Comparison of ENCODE assay signal across 16 cellular contexts in the genomic region with DNA sequence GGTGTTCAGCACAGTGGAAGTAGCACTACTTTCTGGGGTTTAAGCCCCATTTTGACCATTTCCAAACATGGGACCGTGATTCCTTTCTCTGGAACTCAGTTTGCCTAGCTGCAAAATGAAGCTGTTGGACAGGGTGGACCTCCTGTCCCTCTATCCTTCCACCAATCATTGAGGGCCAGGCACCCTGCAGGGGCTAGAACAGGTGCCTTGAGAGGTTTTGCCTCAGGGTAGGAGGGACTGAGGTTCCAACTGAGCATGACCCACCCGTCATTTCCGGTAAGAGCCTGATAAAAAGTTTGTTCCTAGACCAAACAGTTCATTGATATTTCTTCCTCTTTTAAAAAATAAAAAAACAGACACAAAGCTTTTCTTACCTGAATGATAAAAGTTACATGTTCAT.
DNase-seq lines count a peak whose midpoint lies in the region; ATAC-seq and TF ChIP-seq lines count a peak whose summit lies in the region.
"Had no signal": no experiment of that assay in that cellular context is flagged by ENCODE, and none has a peak within 500 bp of the region (broad histone marks: within the 10 kb centered on the region; RNA-seq: fewer than 3 reads in every experiment).

No MANE protein-coding gene starts in this region.

- no peak overlapping the region for H3K9ac ChIP-seq in BLaER1 treated with 17β-estradiol and CSF1 and Interleukin-3, amounts not matched to agents 10 nM and 100 nM

- peaks cover 0 to 25% (median 6%) of the 10 kb centered on the region in 10 experiments; a peak in 14 of 20 replicates for H3K4me1 ChIP-seq in BLaER1 treated with 17β-estradiol and CSF1 and Interleukin-3, amounts not matched to agents 10 nM and 100 nM
- no peaks in the 10 kb centered on the region for H3K4me1 ChIP-seq in SJCRH30
- peaks cover 0 to 4% (median 0%) of the 10 kb centered on the region in 3 donors for H3K4me1 ChIP-seq in gastroesophageal sphincter

- H3K9me3 Mint-ChIP-seq in effector memory CD8-positive, alpha-beta T cell = no peaks in the 10 kb centered on the region
- no peaks in the 10 kb centered on the region for H3K9me3 Mint-ChIP-seq in activated T-cell treated with anti-CD3 and anti-CD28 coated beads, Interleukin-2, amount 50 U/mL, for 4 hours
- H3K9me3 Mint-ChIP-seq in activated CD8-positive, alpha-beta T cell treated with anti-CD3 and anti-CD28 coated beads for 36 hours = no peaks in the 10 kb centered on the region
- H3K9me3 Mint-ChIP-seq: CD4-positive, CD25-positive, alpha-beta regulatory T cell; IgD-negative memory B cell had no signal

- peak overlapping the region; percentile 71 to 78 for H3K27ac Mint-ChIP-seq in effector memory CD8-positive, alpha-beta T cell
- H3K27ac Mint-ChIP-seq in activated CD8-positive, alpha-beta T cell treated with anti-CD3 and anti-CD28 coated beads for 36 hours = no peak overlapping the region
- H3K27ac Mint-ChIP-seq: IgD-negative memory B cell had no signal

- peaks cover 8 to 18% of the 10 kb centered on the region in 2 donors for H3K4me1 Mint-ChIP-seq in effector memory CD8-positive, alpha-beta T cell (ENCODE audit: low read depth in 2 of 2)
- H3K4me1 Mint-ChIP-seq in activated T-cell treated with anti-CD3 and anti-CD28 coated beads, Interleukin-2, amount 50 U/mL, for 4 hours (ENCODE audit: low read depth) = peaks cover 7% of the 10 kb centered on the region
- peaks cover 25% of the 10 kb centered on the region for H3K4me1 Mint-ChIP-seq in activated CD8-positive, alpha-beta T cell treated with anti-CD3 and anti-CD28 coated beads for 36 hours (ENCODE audit: low read depth)

- no peak for ATAC-seq in effector memory CD8-positive, alpha-beta T cell (replicated peaks)
- no peak for ATAC-seq in gastroesophageal sphincter
- ATAC-seq in activated T-cell treated with anti-CD3 and anti-CD28 coated beads, Interleukin-2, amount 50 U/mL, for 4 hours = no peak
- ATAC-seq in activated CD8-positive, alpha-beta T cell treated with anti-CD3 and anti-CD28 coated beads for 36 hours = no peak

- TF ChIP-seq EP300 in gastroesophageal sphincter (IDR thresholded peaks at IDR 0.05) = no peak

- no peaks in the 10 kb centered on the region for H3K36me3 ChIP-seq in BLaER1 treated with 17β-estradiol and CSF1 and Interleukin-3, amounts not matched to agents 10 nM and 100 nM
- H3K36me3 ChIP-seq in SJCRH30 = peaks cover 10% of the 10 kb centered on the region
- H3K36me3 ChIP-seq in gastroesophageal sphincter = peaks cover 0 to 14% of the 10 kb centered on the region in 2 donors

- POLR2A ChIA-PET in activated CD8-positive, alpha-beta T cell treated with anti-CD3 and anti-CD28 coated beads for 36 hours (lab: Charles Lee) = no interaction called here

- no peaks in the 10 kb centered on the region for H3K27me3 Mint-ChIP-seq in effector memory CD8-positive, alpha-beta T cell
- no peaks in the 10 kb centered on the region for H3K27me3 Mint-ChIP-seq in activated T-cell treated with anti-CD3 and anti-CD28 coated beads, Interleukin-2, amount 50 U/mL, for 4 hours (ENCODE audit: low read depth)
- H3K27me3 Mint-ChIP-seq in activated CD8-positive, alpha-beta T cell treated with anti-CD3 and anti-CD28 coated beads for 36 hours = no peaks in the 10 kb centered on the region
- H3K27me3 Mint-ChIP-seq: CD4-positive, CD25-positive, alpha-beta regulatory T cell; IgD-negative memory B cell had no signal

- no peaks in the 10 kb centered on the region for H4K20me1 ChIP-seq in BLaER1 treated with 17β-estradiol and CSF1 and Interleukin-3, amounts not matched to agents 10 nM and 100 nM

- H3K9me3 ChIP-seq in BLaER1 treated with 17β-estradiol and CSF1 and Interleukin-3, amounts not matched to agents 10 nM and 100 nM (replicated peaks in 1 of 11) = no peaks in the 10 kb centered on the region
- H3K9me3 ChIP-seq in SJCRH30 (replicated peaks) (no peaks in the 10 kb centered on the region), gastroesophageal sphincter (no peaks in the 10 kb centered on the region)

- H3K4me3 Mint-ChIP-seq in effector memory CD8-positive, alpha-beta T cell = no peak overlapping the region
- no peak overlapping the region for H3K4me3 Mint-ChIP-seq in activated T-cell treated with anti-CD3 and anti-CD28 coated beads, Interleukin-2, amount 50 U/mL, for 4 hours
- no peak overlapping the region for H3K4me3 Mint-ChIP-seq in activated CD8-positive, alpha-beta T cell treated with anti-CD3 and anti-CD28 coated beads for 36 hours
- H3K4me3 Mint-ChIP-seq: CD4-positive, CD25-positive, alpha-beta regulatory T cell; IgD-negative memory B cell had no signal

- no peak overlapping the region for H3K27ac ChIP-seq in BLaER1 treated with 17β-estradiol and CSF1 and Interleukin-3, amounts not matched to agents 10 nM and 100 nM
- H3K27ac ChIP-seq in SJCRH30 (no peak overlapping the region), gastroesophageal sphincter (no peak overlapping the region)
- H3K27ac ChIP-seq: HL-60, PC-9 had no signal

- CTCF ChIA-PET in activated CD8-positive, alpha-beta T cell treated with anti-CD3 and anti-CD28 coated beads for 36 hours (lab: Charles Lee) = interaction anchor here (1.0 to 3.2 kb wide), 4 partner anchors 45 to 115 kb away, joined by 3 to 10 read pairs (median 4); no protein-coding TSS in a partner anchor

- 41 to 76% methylated on average over 2 to 3 of the region's 3 CpGs for WGBS in gastroesophageal sphincter (ENCODE audit: low coverage in 1 of 2), 2 donors

- no peak overlapping the region for H3K4me3 ChIP-seq in BLaER1 treated with 17β-estradiol and CSF1 and Interleukin-3, amounts not matched to agents 10 nM and 100 nM
- H3K4me3 ChIP-seq in SJCRH30 = no peak overlapping the region
- H3K4me3 ChIP-seq in gastroesophageal sphincter = no peak overlapping the region
- H3K4me3 ChIP-seq: PC-9 had no signal

- H3K36me3 Mint-ChIP-seq in effector memory CD8-positive, alpha-beta T cell (ENCODE audit: insufficient read depth) = peaks cover 12% of the 10 kb centered on the region
- H3K36me3 Mint-ChIP-seq in activated T-cell treated with anti-CD3 and anti-CD28 coated beads, Interleukin-2, amount 50 U/mL, for 4 hours (ENCODE audit: insufficient read depth) = no peaks in the 10 kb centered on the region
- H3K36me3 Mint-ChIP-seq in activated CD8-positive, alpha-beta T cell treated with anti-CD3 and anti-CD28 coated beads for 36 hours (ENCODE audit: low read depth) = peaks cover 2% of the 10 kb centered on the region
- H3K36me3 Mint-ChIP-seq: CD4-positive, CD25-positive, alpha-beta regulatory T cell; IgD-negative memory B cell had no signal

- no peaks in the 10 kb centered on the region for H3K27me3 ChIP-seq in BLaER1 treated with 17β-estradiol and CSF1 and Interleukin-3, amounts not matched to agents 10 nM and 100 nM
- no peaks in the 10 kb centered on the region for H3K27me3 ChIP-seq in SJCRH30
- no peaks in the 10 kb centered on the region for H3K27me3 ChIP-seq in gastroesophageal sphincter

- H3K4me2 ChIP-seq in BLaER1 treated with 17β-estradiol and CSF1 and Interleukin-3, amounts not matched to agents 10 nM and 100 nM = peak overlapping the region in 7 of 11 experiments; percentile 5 to 67 (median 27); a peak in 12 of 22 replicates
- H3K4me2 ChIP-seq: PC-9 had no signal

- no peak for TF ChIP-seq CTCF in gastroesophageal sphincter (IDR thresholded peaks at IDR 0.05)
- no peak for TF ChIP-seq CTCF in activated CD8-positive, alpha-beta T cell treated with anti-CD3 and anti-CD28 coated beads for 36 hours (IDR thresholded peaks at IDR 0.05)

- DNase-seq in SJCRH30 = peak; percentile 23 to 51
- no peak for DNase-seq in effector memory CD8-positive, alpha-beta T cell
- peak; percentile 18 for DNase-seq in stimulated activated CD8-positive, alpha-beta memory T cell treated with anti-CD3 and anti-CD28 coated beads, Interleukin-4, amount 100 ng/mL, for 48 hours
- no peak for DNase-seq in activated T-cell treated with anti-CD3 and anti-CD28 coated beads, Interleukin-2, amount 50 U/mL, for 4 hours
- no peak for DNase-seq in activated CD8-positive, alpha-beta T cell treated with anti-CD3 and anti-CD28 coated beads for 36 hours
- DNase-seq: CD4-positive, CD25-positive, alpha-beta regulatory T cell; EL; NCI-H1105; NCI-H187 treated with DMSO at 0.1 percent for 48 hours; NCI-H446 treated with DMSO at 0.1 percent for 48 hours; NCI-H748 treated with DMSO at 0.1 percent for 48 hours; PC-9 had no signal

- no peak for TF ChIP-seq POLR2A in gastroesophageal sphincter (IDR thresholded peaks at IDR 0.05)

- intact Hi-C loops in activated CD8-positive, alpha-beta T cell treated with anti-CD3 and anti-CD28 coated beads for 36 hours (cut with micrococcal nuclease) = no loop called here

Comparison
In these comparisons a context has a peak if more than half of its experiments do, and no peak if none do; other contexts are left out.
1. DNase-seq: peak in SJCRH30 (2 of 2) and stimulated activated CD8-positive, alpha-beta memory T cell treated with anti-CD3 and anti-CD28 coated beads, Interleukin-4, amount 100 ng/mL, for 48 hours (single experiment); none in effector memory CD8-positive, alpha-beta T cell (0 of 3), activated T-cell treated with anti-CD3 and anti-CD28 coated beads, Interleukin-2, amount 50 U/mL, for 4 hours (single experiment) and activated CD8-positive, alpha-beta T cell treated with anti-CD3 and anti-CD28 coated beads for 36 hours (single experiment).